In the genomic region with DNA sequence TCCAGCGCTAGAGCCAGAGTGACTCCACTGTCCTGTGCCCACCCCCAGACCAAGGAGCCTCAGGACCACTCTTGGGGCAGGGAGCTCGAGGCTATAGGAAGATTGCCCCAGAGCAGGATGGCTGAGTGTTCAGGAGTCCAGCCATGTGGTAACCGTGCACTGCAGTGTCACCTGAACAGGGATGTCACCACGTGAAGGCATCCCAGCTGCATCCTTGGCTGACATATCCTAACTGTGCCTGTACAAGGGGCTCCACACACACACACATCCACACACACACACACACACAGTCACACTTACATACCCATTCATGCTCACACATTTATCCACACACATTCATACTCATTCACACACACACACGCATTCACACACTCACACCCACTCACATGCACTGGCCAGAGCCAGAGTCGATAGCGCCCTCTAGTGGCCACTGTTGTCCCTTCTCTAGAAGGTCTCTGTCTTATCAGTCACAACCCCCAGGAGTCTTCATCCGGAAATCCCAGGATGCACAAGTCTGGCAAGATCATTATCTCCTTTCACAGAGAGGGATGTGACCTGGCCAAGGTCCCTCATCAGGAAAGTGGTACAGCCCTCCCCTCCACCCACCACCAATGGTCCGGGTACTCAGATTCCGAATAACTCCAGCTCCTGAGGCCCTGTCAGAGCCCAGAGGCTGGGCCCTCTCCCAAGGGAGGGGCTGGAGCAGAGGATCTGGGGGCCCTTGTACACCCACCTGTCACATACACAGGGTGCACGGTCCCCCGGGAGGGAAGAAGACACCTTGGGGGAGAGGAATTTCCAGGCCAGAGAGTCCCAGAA, we compare ENCODE assay signal across 8 cellular contexts. TPM values are rescaled to one million over a fixed set of nuclear protein-coding genes. Genes with fewer than 3 reads are reported as not detected.
DNase-seq lines count a peak whose midpoint lies in the region; ATAC-seq and TF ChIP-seq lines count a peak whose summit lies in the region.

No MANE protein-coding gene starts in this region.

- intact Hi-C loops in PC-9 (cut with micrococcal nuclease; ENCODE audit: unreplicated experiment) = no loop called here

- peak; percentile 90 for TF ChIP-seq CTCF in HFFc6 (IDR thresholded peaks at IDR 0.05)
- peak; percentile 82 for TF ChIP-seq CTCF in PC-9 (conservative IDR thresholded peaks at IDR 0.05)
- TF ChIP-seq CTCF in upper lobe of left lung (IDR thresholded peaks at IDR 0.05) = peak; percentile 53 to 65 (median 58)

- peaks cover 2 to 10% (median 5%) of the 10 kb centered on the region in 4 donors for H3K4me1 Mint-ChIP-seq in CD4-positive, CD25-positive, alpha-beta regulatory T cell
- H3K4me1 Mint-ChIP-seq in HFFc6 (ENCODE audit: low read depth) = no peaks in the 10 kb centered on the region
- peaks cover 12% of the 10 kb centered on the region for H3K4me1 Mint-ChIP-seq in activated T-cell treated with anti-CD3 and anti-CD28 coated beads, Interleukin-2, amount 50 U/mL, for 72 hours (ENCODE audit: low read depth)

- no peak overlapping the region for H2BK12ac ChIP-seq in trophoblast cell (ENCODE audit: low read length)

- H3K27me3 Mint-ChIP-seq in CD4-positive, CD25-positive, alpha-beta regulatory T cell = peaks cover 3% of the 10 kb centered on the region
- H3K27me3 Mint-ChIP-seq in HFFc6 (ENCODE audit: insufficient read depth) = peaks cover 19% of the 10 kb centered on the region
- peaks cover 22% of the 10 kb centered on the region for H3K27me3 Mint-ChIP-seq in activated T-cell treated with anti-CD3 and anti-CD28 coated beads, Interleukin-2, amount 50 U/mL, for 72 hours (ENCODE audit: low read depth)

- no peak overlapping the region for H3K4me3 Mint-ChIP-seq in CD4-positive, CD25-positive, alpha-beta regulatory T cell
- H3K4me3 Mint-ChIP-seq in HFFc6 = no peak overlapping the region
- no peak overlapping the region for H3K4me3 Mint-ChIP-seq in activated T-cell treated with anti-CD3 and anti-CD28 coated beads, Interleukin-2, amount 50 U/mL, for 72 hours

- H2BK120ac ChIP-seq in trophoblast cell (ENCODE audit: insufficient read depth, low read length, poor library complexity) = no peak overlapping the region

- no peaks in the 10 kb centered on the region for H3K9me2 ChIP-seq in PC-9 (ENCODE audit: insufficient read depth)

- H3K27me3 ChIP-seq in CD4-positive, CD25-positive, alpha-beta regulatory T cell (ENCODE audit: control insufficient read depth, insufficient read depth, low read length) = no peaks in the 10 kb centered on the region
- H3K27me3 ChIP-seq in PC-9 (ENCODE audit: insufficient read depth, low read depth) (peaks cover 51% of the 10 kb centered on the region), trophoblast cell (ENCODE audit: insufficient read depth, low read length) (no peaks in the 10 kb centered on the region), upper lobe of left lung (no peaks in the 10 kb centered on the region)

- no peak overlapping the region for H3K4me2 ChIP-seq in PC-9
- H3K4me2 ChIP-seq in trophoblast cell (ENCODE audit: low read length) = no peak overlapping the region

- H3K23ac ChIP-seq in trophoblast cell (ENCODE audit: low read length) = no peak overlapping the region

- CTCF ChIA-PET in PC-9 (lab: Charles Lee) = no interaction called here

- H3K79me1 ChIP-seq in trophoblast cell (ENCODE audit: low read length) = no peaks in the 10 kb centered on the region

- peak in 1 of 2 donors; percentile 70 for ATAC-seq in CD4-positive, CD25-positive, alpha-beta regulatory T cell (ENCODE audit: low read depth in 2 of 2)
- peak; percentile 69 to 86 for ATAC-seq in activated T-cell treated with anti-CD3 and anti-CD28 coated beads, Interleukin-2, amount 50 U/mL, for 72 hours (replicated peaks in 1 of 2)
- peak; percentile 5 to 38 for ATAC-seq in upper lobe of left lung (ENCODE audit: low FRiP score in 2 of 2)
- no peak for ATAC-seq in HG03159 (IDR thresholded peaks at IDR 0.05; ENCODE audit: unreplicated experiment)

- no peak overlapping the region for H4K91ac ChIP-seq in trophoblast cell (ENCODE audit: low read depth, low read length)

- H3K4me3 ChIP-seq in CD4-positive, CD25-positive, alpha-beta regulatory T cell (ENCODE audit: low read depth, low read length) = no peak overlapping the region
- H3K4me3 ChIP-seq in PC-9 = no peak overlapping the region
- H3K4me3 ChIP-seq in trophoblast cell (ENCODE audit: low read depth, low read length) = no peak overlapping the region
- H3K4me3 ChIP-seq in upper lobe of left lung = no peak overlapping the region

- H3K4ac ChIP-seq in trophoblast cell (ENCODE audit: low read depth, low read length) = no peak overlapping the region

- no peaks in the 10 kb centered on the region for H3K36me3 ChIP-seq in CD4-positive, CD25-positive, alpha-beta regulatory T cell (ENCODE audit: control insufficient read depth, insufficient read depth, low read length)
- H3K36me3 ChIP-seq in PC-9 (ENCODE audit: low read depth) (no peaks in the 10 kb centered on the region), trophoblast cell (ENCODE audit: control insufficient read depth in 1 of 2, insufficient read depth in 2 of 2, low read length in 2 of 2) (no peaks in the 10 kb centered on the region), upper lobe of left lung (no peaks in the 10 kb centered on the region)

- H3K9me3 ChIP-seq in CD4-positive, CD25-positive, alpha-beta regulatory T cell (ENCODE audit: control insufficient read depth in 2 of 2, low read length in 2 of 2) = no peaks in the 10 kb centered on the region
- H3K9me3 ChIP-seq in PC-9 (ENCODE audit: insufficient read depth, low read depth) (no peaks in the 10 kb centered on the region), trophoblast cell (ENCODE audit: insufficient read depth, low read depth, low read length) (peaks cover 2% of the 10 kb centered on the region), upper lobe of left lung (no peaks in the 10 kb centered on the region)

- H3K14ac ChIP-seq in trophoblast cell (ENCODE audit: low read length) = no peak overlapping the region

- no peaks in the 10 kb centered on the region for H3F3A ChIP-seq in PC-9 (ENCODE audit: insufficient read depth, low read depth)

- POLR2A ChIA-PET in PC-9 (lab: Charles Lee; ENCODE audit: unreplicated experiment) = no interaction called here

- no TSS peak for BruUV-seq in PC-9 (replicated peaks; lab: Mats Ljungman, UMichigan)

- H3K27ac ChIP-seq in CD4-positive, CD25-positive, alpha-beta regulatory T cell (ENCODE audit: insufficient read depth, low read length, poor library complexity, severe bottlenecking) = no peak overlapping the region
- H3K27ac ChIP-seq in PC-9 = no peak overlapping the region
- H3K27ac ChIP-seq in trophoblast cell (ENCODE audit: low read depth, low read length) = no peak overlapping the region
- no peak overlapping the region for H3K27ac ChIP-seq in upper lobe of left lung

- peak; percentile 50 to 77 (median 57) for DNase-seq in CD4-positive, CD25-positive, alpha-beta regulatory T cell
- DNase-seq in HFFc6 = peak; percentile 72
- DNase-seq in PC-9 = peak in 1 of 2 experiments; percentile 22
- DNase-seq in activated T-cell treated with anti-CD3 and anti-CD28 coated beads, Interleukin-2, amount 50 U/mL, for 72 hours = peak; percentile 78 to 79
- DNase-seq in foreskin melanocyte = peak; percentile 31
- DNase-seq in trophoblast cell = peak; percentile 21 to 55
- peak in 1 of 2 donors; percentile 50 for DNase-seq in upper lobe of left lung

- no peaks in the 10 kb centered on the region for H3K9me3 Mint-ChIP-seq in CD4-positive, CD25-positive, alpha-beta regulatory T cell
- H3K9me3 Mint-ChIP-seq in HFFc6 = no peaks in the 10 kb centered on the region
- no peaks in the 10 kb centered on the region for H3K9me3 Mint-ChIP-seq in activated T-cell treated with anti-CD3 and anti-CD28 coated beads, Interleukin-2, amount 50 U/mL, for 72 hours

- H2AFZ ChIP-seq in PC-9 = no peak overlapping the region
- no peak overlapping the region for H2AFZ ChIP-seq in trophoblast cell (ENCODE audit: insufficient read depth, low read length, poor library complexity)

- no peak overlapping the region for H4K12ac ChIP-seq in trophoblast cell (ENCODE audit: low read depth, low read length)

- no peaks in the 10 kb centered on the region for H3K4me1 ChIP-seq in CD4-positive, CD25-positive, alpha-beta regulatory T cell (ENCODE audit: control insufficient read depth, insufficient read depth, low read length, poor library complexity, severe bottlenecking)
- H3K4me1 ChIP-seq in PC-9 (replicated peaks; ENCODE audit: insufficient read depth) = no peaks in the 10 kb centered on the region
- no peaks in the 10 kb centered on the region for H3K4me1 ChIP-seq in trophoblast cell (ENCODE audit: control insufficient read depth in 1 of 2, insufficient read depth in 2 of 2, low read length in 2 of 2)
- H3K4me1 ChIP-seq in upper lobe of left lung = no peaks in the 10 kb centered on the region

- no CpG with 5 or more reads among the region's 12 CpGs for WGBS in trophoblast cell (ENCODE audit: extremely low coverage, insufficient coverage, insufficient read length)
- 46 to 58% methylated on average over 8 to 12 of the region's 12 CpGs for WGBS in upper lobe of left lung, 2 donors

- H3K18ac ChIP-seq in trophoblast cell (ENCODE audit: low read length) = no peak overlapping the region

- H3K79me2 ChIP-seq in PC-9 (ENCODE audit: low read depth) = no peaks in the 10 kb centered on the region
- H3K79me2 ChIP-seq in trophoblast cell (ENCODE audit: control insufficient read depth, insufficient read depth, low read length, poor library complexity) = no peaks in the 10 kb centered on the region

- H4K8ac ChIP-seq in trophoblast cell (ENCODE audit: low read depth, low read length) = no peak overlapping the region

- H3K9ac ChIP-seq in trophoblast cell (ENCODE audit: low read length) = no peak overlapping the region

- H3K27ac Mint-ChIP-seq in CD4-positive, CD25-positive, alpha-beta regulatory T cell = peak overlapping the region; percentile 3 to 39 (median 22)
- H3K27ac Mint-ChIP-seq in HFFc6 = no peak overlapping the region
- H3K27ac Mint-ChIP-seq in activated T-cell treated with anti-CD3 and anti-CD28 coated beads, Interleukin-2, amount 50 U/mL, for 72 hours = no peak overlapping the region

- TF ChIP-seq EP300 in upper lobe of left lung (IDR thresholded peaks at IDR 0.05) = no peak

- H4K20me1 ChIP-seq in PC-9 (ENCODE audit: insufficient read depth) = no peaks in the 10 kb centered on the region

- no peak for TF ChIP-seq POLR2A in upper lobe of left lung (IDR thresholded peaks at IDR 0.05)

- no peaks in the 10 kb centered on the region for H3K36me3 Mint-ChIP-seq in CD4-positive, CD25-positive, alpha-beta regulatory T cell
- H3K36me3 Mint-ChIP-seq in HFFc6 (ENCODE audit: low read depth) = no peaks in the 10 kb centered on the region
- H3K36me3 Mint-ChIP-seq in activated T-cell treated with anti-CD3 and anti-CD28 coated beads, Interleukin-2, amount 50 U/mL, for 72 hours (ENCODE audit: insufficient read depth in 2 of 2) = no peaks in the 10 kb centered on the region

- no peak overlapping the region for H2AK5ac ChIP-seq in trophoblast cell (ENCODE audit: low read length)

- H2BK5ac ChIP-seq in trophoblast cell (ENCODE audit: low read depth, low read length, poor library complexity) = no peak overlapping the region

RNA-seq across cellular contexts. Expression of a gene that starts 55.1 kb away (rescaled TPM):
- 0.39 TPM for total RNA-seq in CD4-positive, CD25-positive, alpha-beta regulatory T cell
- 1 to 10 TPM in 1 of 4 donors, under 1 TPM in 1, not detected in 2; 0.27 to 1.4 TPM for polyA plus RNA-seq in CD4-positive, CD25-positive, alpha-beta regulatory T cell
- not detected for total RNA-seq in HFFc6 (2021; fragmentation: NEBNext Ultra II Directional; extraction: Animal tissue kit (Norgen Biotek cat#: 25700))
- total RNA-seq in PC-9 (2021) = not detected in 2 replicates
- total RNA-seq in activated T-cell treated with anti-CD3 and anti-CD28 coated beads, Interleukin-2, amount 50 U/mL, for 72 hours = not detected
- not detected in 2 replicates for polyA plus RNA-seq in trophoblast cell (2013)
- 10 to 100 TPM in 4 of 6 donors, 1 to 10 TPM in 2; 4.3 to 58.5 (median 21.5) TPM for total RNA-seq in upper lobe of left lung

Comparison
In these comparisons a context has a peak if more than half of its experiments do, and no peak if none do; other contexts are left out.
1. H3K27ac Mint-ChIP-seq: peak in CD4-positive, CD25-positive, alpha-beta regulatory T cell (3 of 3); none in HFFc6 (single experiment) and activated T-cell treated with anti-CD3 and anti-CD28 coated beads, Interleukin-2, amount 50 U/mL, for 72 hours (single experiment).
2. Peak in every context shown above with its lines, with median percentiles within 50 percentile points of each other: CTCF ChIP-seq.